6 cellular contexts compared by ENCODE assay signal in genomic region chr5:137703565-137703964, GRCh38.
"Had no signal": no experiment of that assay in that cellular context is flagged by ENCODE, and none has a peak within 500 bp of the region (broad histone marks: within the 10 kb centered on the region; RNA-seq: fewer than 3 reads in every experiment).

No MANE protein-coding gene starts in this region.

- DNase-seq: GDM1, GF-D8 had no signal

- FAIRE-seq: G401.6, GM12878, GM18507, GM19239 had no signal

- H3K4me3 ChIP-seq: GM12878 had no signal
